Comparison of ENCODE assay signal across 8 cellular contexts in genomic region chr1:58968360-58968952, GRCh38.
DNase-seq lines count a peak whose midpoint lies in the region; ATAC-seq and TF ChIP-seq lines count a peak whose summit lies in the region.

No MANE protein-coding gene starts in this region.

- CTCF ChIA-PET in MCF 10A (lab: Yijun Ruan, JAX) = interaction anchor here (0.6 to 0.9 kb wide), 3 partner anchors 37 to 322 kb away, joined by 3 read pairs; no protein-coding TSS in a partner anchor

- BruUV-seq in MCF 10A (replicated peaks; lab: Mats Ljungman, UMichigan) = no TSS peak

- H3K27me3 Mint-ChIP-seq in MCF 10A (ENCODE audit: insufficient read depth, unreplicated experiment) = no peaks in the 10 kb centered on the region

- intact Hi-C loops in MCF 10A (cut with micrococcal nuclease) = no loop called here
- intact Hi-C loops in thyroid gland (cut with DNase I) = no loop called here

- peak overlapping the region; percentile 25 for H3K27ac Mint-ChIP-seq in MCF 10A (ENCODE audit: low read depth, unreplicated experiment)

- no peak for TF ChIP-seq CTCF in MCF 10A (IDR thresholded peaks at IDR 0.05; ENCODE audit: unreplicated experiment)
- no peak for TF ChIP-seq CTCF in liver (IDR thresholded peaks at IDR 0.05; ENCODE audit: low read depth, low read length, missing input control)
- no peak for TF ChIP-seq CTCF in thyroid gland (IDR thresholded peaks at IDR 0.05)
- TF ChIP-seq CTCF in WERI-Rb-1 (IDR thresholded peaks at IDR 0.05; ENCODE audit: low read depth, low read length) = no peak

- H3K4me1 Mint-ChIP-seq in MCF 10A (ENCODE audit: insufficient read depth, unreplicated experiment) = peaks cover 10% of the 10 kb centered on the region

- H3K36me3 ChIP-seq in liver (ENCODE audit: control insufficient read depth in 4 of 4, insufficient read depth in 3 of 4, low read depth in 1 of 4, low read length in 3 of 4) (no peaks in the 10 kb centered on the region), thyroid gland (no peaks in the 10 kb centered on the region), WERI-Rb-1 (no peaks in the 10 kb centered on the region)

- H3K9me3 ChIP-seq in liver (ENCODE audit: control insufficient read depth in 4 of 4, low read length in 3 of 4) (no peaks in the 10 kb centered on the region), thyroid gland (no peaks in the 10 kb centered on the region), WERI-Rb-1 (ENCODE audit: severe bottlenecking) (peaks cover 3% of the 10 kb centered on the region)

- H3K9me3 Mint-ChIP-seq in MCF 10A (ENCODE audit: unreplicated experiment) = no peaks in the 10 kb centered on the region

- peak; percentile 74 for ATAC-seq in GM18508 (IDR thresholded peaks at IDR 0.05; ENCODE audit: insufficient read depth, unreplicated experiment)

- POLR2A ChIA-PET in MCF 10A (lab: Yijun Ruan, JAX) = interaction anchor here (0.6 to 1.3 kb wide), 2 partner anchors 9 to 13 kb away, joined by 3 to 5 read pairs; no protein-coding TSS in a partner anchor

- H3K4me1 ChIP-seq in liver (ENCODE audit: control insufficient read depth in 4 of 4, insufficient read depth in 4 of 4, low read length in 3 of 4) (peaks cover 5 to 31% (median 15%) of the 10 kb centered on the region in 4 donors), thyroid gland (peaks cover 19 to 21% of the 10 kb centered on the region in 2 donors)

- peak; percentile 28 for DNase-seq in H4 (ENCODE audit: low spot score)
- DNase-seq in NCI-H1105 (lab: John Stamatoyannopoulos, UW) = peak; percentile 8
- peak; percentile 23 for DNase-seq in MCF 10A (ENCODE audit: unreplicated experiment)
- DNase-seq in thyroid gland = peak; percentile 91
- DNase-seq in WERI-Rb-1 = no peak
- no peak for DNase-seq in SW 1271 (lab: John Stamatoyannopoulos, UW)

- H3K4me3 Mint-ChIP-seq in MCF 10A (ENCODE audit: unreplicated experiment) = no peak overlapping the region

- H3K4me3 ChIP-seq in liver (ENCODE audit: low read depth in 1 of 3, low read length in 3 of 3) (no peak overlapping the region), thyroid gland (replicated peaks in 1 of 3) (no peak overlapping the region), WERI-Rb-1 (ENCODE audit: low read depth, low read length) (no peak overlapping the region)

- peak overlapping the region; percentile 78 to 79 for H3K9ac ChIP-seq in liver (ENCODE audit: low read depth in 1 of 2, low read length in 2 of 2)

- TF ChIP-seq POLR2A in thyroid gland (IDR thresholded peaks at IDR 0.05) = no peak

- 8% methylated on average over 4 of the region's 4 CpGs for WGBS in liver
- WGBS in thyroid gland, 2 donors = 9 to 11% methylated on average over 4 of the region's 4 CpGs

- no peaks in the 10 kb centered on the region for H3K27me3 ChIP-seq in liver (ENCODE audit: control insufficient read depth in 4 of 4, insufficient read depth in 4 of 4, low read length in 3 of 4)
- no peaks in the 10 kb centered on the region for H3K27me3 ChIP-seq in thyroid gland
- H3K27me3 ChIP-seq in WERI-Rb-1 (ENCODE audit: insufficient read depth, low read depth, severe bottlenecking) = no peaks in the 10 kb centered on the region

- no peaks in the 10 kb centered on the region for H3K36me3 Mint-ChIP-seq in MCF 10A (ENCODE audit: insufficient read depth, unreplicated experiment)

- TF ChIP-seq RAD21 in liver (IDR thresholded peaks at IDR 0.05) = peak; percentile 67 to 74

- H3K27ac ChIP-seq in liver (ENCODE audit: low read depth in 1 of 2, low read length in 2 of 2) (peak overlapping the region; percentile 93 to 94), thyroid gland (peak overlapping the region; percentile 92 to 97 (median 96)), WERI-Rb-1 (no peak overlapping the region)

TF ChIP-seq in liver, 16 proteins besides CTCF, POLR2A, EP300 and RAD21:
- TF ChIP-seq REST (IDR thresholded peaks at IDR 0.05) = peak; percentile 55
- TF ChIP-seq FOXA2 (IDR thresholded peaks at IDR 0.05) = no peak
- peak; percentile 46 to 55 for TF ChIP-seq JUND (IDR thresholded peaks at IDR 0.05)
- no peak for TF ChIP-seq EGR1 (IDR thresholded peaks at IDR 0.05; ENCODE audit: low read depth in 2 of 2)
- no peak for TF ChIP-seq GABPA (IDR thresholded peaks at IDR 0.05 in 1 of 2, conservative IDR thresholded peaks at IDR 0.05 in 1 of 2)
- peak; percentile 63 for TF ChIP-seq NR2F2 (IDR thresholded peaks at IDR 0.05)
- peak; percentile 96 for TF ChIP-seq YY1 (IDR thresholded peaks at IDR 0.05)
- peak; percentile 59 to 76 for TF ChIP-seq RXRA (IDR thresholded peaks at IDR 0.05)
- TF ChIP-seq SP1 (IDR thresholded peaks at IDR 0.05) = peak; percentile 72
- TF ChIP-seq HNF4A (conservative IDR thresholded peaks at IDR 0.05) = peak; percentile 62 to 67
- peak; percentile 16 for TF ChIP-seq TAF1 (conservative IDR thresholded peaks at IDR 0.05)
- TF ChIP-seq ZBTB33 (IDR thresholded peaks at IDR 0.05) = peak; percentile 22
- TF ChIP-seq ATF3 (IDR thresholded peaks at IDR 0.05) = peak; percentile 42
- TF ChIP-seq MAX (IDR thresholded peaks at IDR 0.05) = peak; percentile 57

Comparison
In these comparisons a context has a peak if more than half of its experiments do, and no peak if none do; other contexts are left out.
1. DNase-seq: peak in H4 (single experiment), NCI-H1105 (single experiment), MCF 10A (single experiment) and thyroid gland (2 of 2); none in WERI-Rb-1 (single experiment) and SW 1271 (0 of 2).